12 cellular contexts compared by ENCODE assay signal in genomic region chr17:30805944-30806456, GRCh38. TPM values are rescaled to one million over a fixed set of nuclear protein-coding genes. Genes with fewer than 3 reads are reported as not detected.
DNase-seq lines count a peak whose midpoint lies in the region; ATAC-seq and TF ChIP-seq lines count a peak whose summit lies in the region.
"Had no signal": no experiment of that assay in that cellular context is flagged by ENCODE, and none has a peak within 500 bp of the region (broad histone marks: within the 10 kb centered on the region; RNA-seq: fewer than 3 reads in every experiment).

No MANE protein-coding gene starts in this region.

- DNase-seq in AG10803 (ENCODE audit: low read depth): no peak
- no peak for DNase-seq in GM13976 (ENCODE audit: low spot score)
- no peak for DNase-seq in T-helper 17 cell
- DNase-seq in foreskin fibroblast: no peak
- DNase-seq in Peyer's patch: no peak
- DNase-seq in anterior cingulate cortex (lab: John Stamatoyannopoulos, UW): no peak
- no peak for DNase-seq in GM10248 (ENCODE audit: extremely low spot score)
- no peak for DNase-seq in sigmoid colon
- DNase-seq: amygdala, NCI-H1105, nucleus accumbens had no signal

- TF ChIP-seq POLR2A in Peyer's patch (IDR thresholded peaks at IDR 0.05) (no peak), sigmoid colon (IDR thresholded peaks at IDR 0.05) (no peak)

- no peak overlapping the region for H3K4me3 Mint-ChIP-seq in T-helper 17 cell

- no peaks in the 10 kb centered on the region for H3K27me3 Mint-ChIP-seq in T-helper 17 cell

- H3K4me3 ChIP-seq in AG10803 (ENCODE audit: low read length): no peak overlapping the region
- no peak overlapping the region for H3K4me3 ChIP-seq in foreskin fibroblast (ENCODE audit: low read depth in 1 of 2, low read length in 2 of 2)
- H3K4me3 ChIP-seq in Peyer's patch: no peak overlapping the region
- no peak overlapping the region for H3K4me3 ChIP-seq in sigmoid colon
- H3K4me3 ChIP-seq: esophagus muscularis mucosa had no signal

- no peak for TF ChIP-seq EP300 in sigmoid colon (IDR thresholded peaks at IDR 0.05)

- H3K27ac Mint-ChIP-seq in T-helper 17 cell: peak overlapping the region; percentile 97

- TF ChIP-seq CTCF in AG10803 (conservative IDR thresholded peaks at IDR 0.05; ENCODE audit: low read length) (peak; percentile 14; the same call in 1 of the 2 replicates), GM13976 (IDR thresholded peaks at IDR 0.05; ENCODE audit: borderline replicate concordance, control extremely low read depth, extremely low read depth, insufficient read depth, missing control alignments) (peak; percentile 3), foreskin fibroblast (IDR thresholded peaks at IDR 0.05; ENCODE audit: low read depth, low read length) (peak; percentile 7), Peyer's patch (IDR thresholded peaks at IDR 0.05) (peak in 2 of 6 experiments; percentile 9 to 13), GM10248 (IDR thresholded peaks at IDR 0.05; ENCODE audit: control extremely low read depth, extremely low read depth, low read depth, missing control alignments) (no peak), sigmoid colon (IDR thresholded peaks at IDR 0.05) (no peak)

- H3K27me3 ChIP-seq in Peyer's patch (no peaks in the 10 kb centered on the region), sigmoid colon (no peaks in the 10 kb centered on the region)
- H3K27me3 ChIP-seq: esophagus muscularis mucosa had no signal

- no peaks in the 10 kb centered on the region for H3K9me3 ChIP-seq in T-helper 17 cell (ENCODE audit: control insufficient read depth, low read length, poor library complexity, severe bottlenecking)
- H3K9me3 ChIP-seq in Peyer's patch: no peaks in the 10 kb centered on the region
- no peaks in the 10 kb centered on the region for H3K9me3 ChIP-seq in sigmoid colon
- H3K9me3 ChIP-seq: esophagus muscularis mucosa had no signal

- intact Hi-C loops in sigmoid colon (cut with DNase I): no loop called here

- H3K36me3 Mint-ChIP-seq in T-helper 17 cell (ENCODE audit: low read depth): peaks cover 10% of the 10 kb centered on the region

- POLR2A ChIA-PET in GM10248 (lab: Yijun Ruan, JAX): no interaction called here

- in situ Hi-C loops in GM13976 (cut with MboI; ENCODE audit: low sequenced_read_pairs, unreplicated experiment): no loop called here

- H3K36me3 ChIP-seq in Peyer's patch (peaks cover 0 to 30% (median 0%) of the 10 kb centered on the region in 3 donors), sigmoid colon (peaks cover 0 to 30% (median 13%) of the 10 kb centered on the region in 4 donors)

- H3K4me1 ChIP-seq in Peyer's patch: peaks cover 0 to 17% (median 7%) of the 10 kb centered on the region in 4 donors
- no peaks in the 10 kb centered on the region for H3K4me1 ChIP-seq in sigmoid colon

- H3K27ac ChIP-seq in Peyer's patch (peak overlapping the region in 1 of 4 donors; percentile 11), sigmoid colon (no peak overlapping the region)
- H3K27ac ChIP-seq: esophagus muscularis mucosa had no signal

- WGBS in sigmoid colon, 2 donors: 79 to 86% methylated on average over 2 of the region's 2 CpGs

- peaks cover 42% of the 10 kb centered on the region for H3K4me1 Mint-ChIP-seq in T-helper 17 cell

- CTCF ChIA-PET in GM10248 (lab: Yijun Ruan, JAX): interaction anchor here (1.0 to 2.0 kb wide), 6 partner anchors 10 to 330 kb away, joined by 3 to 7 read pairs (median 4); partner anchors contain the start of gene CRLF3

- no peak for ATAC-seq in T-helper 17 cell

RNA-seq across cellular contexts. Expression of gene CRLF3, which starts 18.5 kb away (rescaled TPM):
- total RNA-seq in T-helper 17 cell: 10 to 100 TPM; 46.1 to 46.7 TPM
- total RNA-seq in Peyer's patch: 10 to 100 TPM in 3 of 4 donors, 1 to 10 TPM in 1; 7.9 to 45.4 (median 19.7) TPM
- 10 to 100 TPM in 2 of 4 donors, 1 to 10 TPM in 2; 7.2 to 11.4 (median 9.8) TPM for total RNA-seq in sigmoid colon
- polyA plus RNA-seq in sigmoid colon: 10 to 100 TPM; 10.8 to 17.4 (median 12.9) TPM

RNA-seq across cellular contexts. Expression of gene ATAD5, which starts 25.8 kb away (rescaled TPM):
- total RNA-seq in T-helper 17 cell (1 to 10 TPM; 2.7 to 4.2 TPM), Peyer's patch (10 to 100 TPM in 1 of 4 donors, 1 to 10 TPM in 3; 2.3 to 14.0 (median 2.6) TPM), sigmoid colon (1 to 10 TPM in 2 of 4 donors, under 1 TPM in 2; 0.71 to 1.7 (median 1.0) TPM)
- 1 to 10 TPM in 1 of 3 donors, under 1 TPM in 2; 0.46 to 1.7 (median 0.60) TPM for polyA plus RNA-seq in sigmoid colon

Comparison
In these comparisons a context has a peak if more than half of its experiments do, and no peak if none do; other contexts are left out.
1. CTCF ChIP-seq: peak in AG10803 (single experiment), GM13976 (single experiment) and foreskin fibroblast (single experiment); none in GM10248 (single experiment) and sigmoid colon (0 of 4).